Comparison of ENCODE assay signal across 1 cellular context in the genomic region with DNA sequence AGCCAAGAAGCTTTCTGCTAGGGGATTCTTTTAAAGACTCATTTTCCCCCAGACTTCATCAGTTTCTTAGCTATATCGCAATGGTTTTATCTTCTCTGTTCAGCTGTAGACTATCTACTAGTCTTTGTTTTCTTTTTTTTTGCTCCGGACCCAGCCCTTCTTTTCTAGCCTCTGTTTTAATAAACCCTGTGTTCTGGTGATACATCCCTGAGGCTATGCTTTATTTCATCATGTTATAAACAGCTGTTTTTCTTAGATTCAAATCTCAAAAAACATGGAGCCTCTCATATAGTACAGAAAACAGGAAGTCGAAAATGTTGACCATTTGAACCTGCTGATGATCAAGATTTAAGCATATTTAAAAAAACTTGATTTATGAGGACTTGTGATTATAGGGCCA.
TF ChIP-seq lines count a peak whose summit lies in the region.

No MANE protein-coding gene starts in this region.

TF ChIP-seq in K562, 482 proteins besides CTCF, POLR2A, EP300 and RAD21 (continued from another document and continues in another):
- TF ChIP-seq, protein P1, sequence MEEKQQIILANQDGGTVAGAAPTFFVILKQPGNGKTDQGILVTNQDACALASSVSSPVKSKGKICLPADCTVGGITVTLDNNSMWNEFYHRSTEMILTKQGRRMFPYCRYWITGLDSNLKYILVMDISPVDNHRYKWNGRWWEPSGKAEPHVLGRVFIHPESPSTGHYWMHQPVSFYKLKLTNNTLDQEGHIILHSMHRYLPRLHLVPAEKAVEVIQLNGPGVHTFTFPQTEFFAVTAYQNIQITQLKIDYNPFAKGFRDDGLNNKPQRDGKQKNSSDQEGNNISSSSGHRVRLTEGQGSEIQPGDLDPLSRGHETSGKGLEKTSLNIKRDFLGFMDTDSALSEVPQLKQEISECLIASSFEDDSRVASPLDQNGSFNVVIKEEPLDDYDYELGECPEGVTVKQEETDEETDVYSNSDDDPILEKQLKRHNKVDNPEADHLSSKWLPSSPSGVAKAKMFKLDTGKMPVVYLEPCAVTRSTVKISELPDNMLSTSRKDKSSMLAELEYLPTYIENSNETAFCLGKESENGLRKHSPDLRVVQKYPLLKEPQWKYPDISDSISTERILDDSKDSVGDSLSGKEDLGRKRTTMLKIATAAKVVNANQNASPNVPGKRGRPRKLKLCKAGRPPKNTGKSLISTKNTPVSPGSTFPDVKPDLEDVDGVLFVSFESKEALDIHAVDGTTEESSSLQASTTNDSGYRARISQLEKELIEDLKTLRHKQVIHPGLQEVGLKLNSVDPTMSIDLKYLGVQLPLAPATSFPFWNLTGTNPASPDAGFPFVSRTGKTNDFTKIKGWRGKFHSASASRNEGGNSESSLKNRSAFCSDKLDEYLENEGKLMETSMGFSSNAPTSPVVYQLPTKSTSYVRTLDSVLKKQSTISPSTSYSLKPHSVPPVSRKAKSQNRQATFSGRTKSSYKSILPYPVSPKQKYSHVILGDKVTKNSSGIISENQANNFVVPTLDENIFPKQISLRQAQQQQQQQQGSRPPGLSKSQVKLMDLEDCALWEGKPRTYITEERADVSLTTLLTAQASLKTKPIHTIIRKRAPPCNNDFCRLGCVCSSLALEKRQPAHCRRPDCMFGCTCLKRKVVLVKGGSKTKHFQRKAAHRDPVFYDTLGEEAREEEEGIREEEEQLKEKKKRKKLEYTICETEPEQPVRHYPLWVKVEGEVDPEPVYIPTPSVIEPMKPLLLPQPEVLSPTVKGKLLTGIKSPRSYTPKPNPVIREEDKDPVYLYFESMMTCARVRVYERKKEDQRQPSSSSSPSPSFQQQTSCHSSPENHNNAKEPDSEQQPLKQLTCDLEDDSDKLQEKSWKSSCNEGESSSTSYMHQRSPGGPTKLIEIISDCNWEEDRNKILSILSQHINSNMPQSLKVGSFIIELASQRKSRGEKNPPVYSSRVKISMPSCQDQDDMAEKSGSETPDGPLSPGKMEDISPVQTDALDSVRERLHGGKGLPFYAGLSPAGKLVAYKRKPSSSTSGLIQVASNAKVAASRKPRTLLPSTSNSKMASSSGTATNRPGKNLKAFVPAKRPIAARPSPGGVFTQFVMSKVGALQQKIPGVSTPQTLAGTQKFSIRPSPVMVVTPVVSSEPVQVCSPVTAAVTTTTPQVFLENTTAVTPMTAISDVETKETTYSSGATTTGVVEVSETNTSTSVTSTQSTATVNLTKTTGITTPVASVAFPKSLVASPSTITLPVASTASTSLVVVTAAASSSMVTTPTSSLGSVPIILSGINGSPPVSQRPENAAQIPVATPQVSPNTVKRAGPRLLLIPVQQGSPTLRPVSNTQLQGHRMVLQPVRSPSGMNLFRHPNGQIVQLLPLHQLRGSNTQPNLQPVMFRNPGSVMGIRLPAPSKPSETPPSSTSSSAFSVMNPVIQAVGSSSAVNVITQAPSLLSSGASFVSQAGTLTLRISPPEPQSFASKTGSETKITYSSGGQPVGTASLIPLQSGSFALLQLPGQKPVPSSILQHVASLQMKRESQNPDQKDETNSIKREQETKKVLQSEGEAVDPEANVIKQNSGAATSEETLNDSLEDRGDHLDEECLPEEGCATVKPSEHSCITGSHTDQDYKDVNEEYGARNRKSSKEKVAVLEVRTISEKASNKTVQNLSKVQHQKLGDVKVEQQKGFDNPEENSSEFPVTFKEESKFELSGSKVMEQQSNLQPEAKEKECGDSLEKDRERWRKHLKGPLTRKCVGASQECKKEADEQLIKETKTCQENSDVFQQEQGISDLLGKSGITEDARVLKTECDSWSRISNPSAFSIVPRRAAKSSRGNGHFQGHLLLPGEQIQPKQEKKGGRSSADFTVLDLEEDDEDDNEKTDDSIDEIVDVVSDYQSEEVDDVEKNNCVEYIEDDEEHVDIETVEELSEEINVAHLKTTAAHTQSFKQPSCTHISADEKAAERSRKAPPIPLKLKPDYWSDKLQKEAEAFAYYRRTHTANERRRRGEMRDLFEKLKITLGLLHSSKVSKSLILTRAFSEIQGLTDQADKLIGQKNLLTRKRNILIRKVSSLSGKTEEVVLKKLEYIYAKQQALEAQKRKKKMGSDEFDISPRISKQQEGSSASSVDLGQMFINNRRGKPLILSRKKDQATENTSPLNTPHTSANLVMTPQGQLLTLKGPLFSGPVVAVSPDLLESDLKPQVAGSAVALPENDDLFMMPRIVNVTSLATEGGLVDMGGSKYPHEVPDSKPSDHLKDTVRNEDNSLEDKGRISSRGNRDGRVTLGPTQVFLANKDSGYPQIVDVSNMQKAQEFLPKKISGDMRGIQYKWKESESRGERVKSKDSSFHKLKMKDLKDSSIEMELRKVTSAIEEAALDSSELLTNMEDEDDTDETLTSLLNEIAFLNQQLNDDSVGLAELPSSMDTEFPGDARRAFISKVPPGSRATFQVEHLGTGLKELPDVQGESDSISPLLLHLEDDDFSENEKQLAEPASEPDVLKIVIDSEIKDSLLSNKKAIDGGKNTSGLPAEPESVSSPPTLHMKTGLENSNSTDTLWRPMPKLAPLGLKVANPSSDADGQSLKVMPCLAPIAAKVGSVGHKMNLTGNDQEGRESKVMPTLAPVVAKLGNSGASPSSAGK (IDR thresholded peaks at IDR 0.05), result no peak
- TF ChIP-seq MXI1 (IDR thresholded peaks at IDR 0.05; ENCODE audit: low read depth, low read length), result no peak
- TF ChIP-seq, protein P2, sequence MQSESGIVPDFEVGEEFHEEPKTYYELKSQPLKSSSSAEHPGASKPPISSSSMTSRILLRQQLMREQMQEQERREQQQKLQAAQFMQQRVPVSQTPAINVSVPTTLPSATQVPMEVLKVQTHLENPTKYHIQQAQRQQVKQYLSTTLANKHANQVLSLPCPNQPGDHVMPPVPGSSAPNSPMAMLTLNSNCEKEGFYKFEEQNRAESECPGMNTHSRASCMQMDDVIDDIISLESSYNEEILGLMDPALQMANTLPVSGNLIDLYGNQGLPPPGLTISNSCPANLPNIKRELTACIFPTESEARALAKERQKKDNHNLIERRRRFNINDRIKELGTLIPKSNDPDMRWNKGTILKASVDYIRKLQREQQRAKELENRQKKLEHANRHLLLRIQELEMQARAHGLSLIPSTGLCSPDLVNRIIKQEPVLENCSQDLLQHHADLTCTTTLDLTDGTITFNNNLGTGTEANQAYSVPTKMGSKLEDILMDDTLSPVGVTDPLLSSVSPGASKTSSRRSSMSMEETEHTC (IDR thresholded peaks at IDR 0.05), result no peak
- TF ChIP-seq PTBP1 (IDR thresholded peaks at IDR 0.05; ENCODE audit: low read depth, low read length), result no peak
- TF ChIP-seq, protein P3, sequence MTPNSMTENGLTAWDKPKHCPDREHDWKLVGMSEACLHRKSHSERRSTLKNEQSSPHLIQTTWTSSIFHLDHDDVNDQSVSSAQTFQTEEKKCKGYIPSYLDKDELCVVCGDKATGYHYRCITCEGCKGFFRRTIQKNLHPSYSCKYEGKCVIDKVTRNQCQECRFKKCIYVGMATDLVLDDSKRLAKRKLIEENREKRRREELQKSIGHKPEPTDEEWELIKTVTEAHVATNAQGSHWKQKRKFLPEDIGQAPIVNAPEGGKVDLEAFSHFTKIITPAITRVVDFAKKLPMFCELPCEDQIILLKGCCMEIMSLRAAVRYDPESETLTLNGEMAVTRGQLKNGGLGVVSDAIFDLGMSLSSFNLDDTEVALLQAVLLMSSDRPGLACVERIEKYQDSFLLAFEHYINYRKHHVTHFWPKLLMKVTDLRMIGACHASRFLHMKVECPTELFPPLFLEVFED (CRISPR knock-in tag; conservative IDR thresholded peaks at IDR 0.05), result no peak
- no peak for TF ChIP-seq PTRF (tag; IDR thresholded peaks at IDR 0.05)
- TF ChIP-seq, protein P4, sequence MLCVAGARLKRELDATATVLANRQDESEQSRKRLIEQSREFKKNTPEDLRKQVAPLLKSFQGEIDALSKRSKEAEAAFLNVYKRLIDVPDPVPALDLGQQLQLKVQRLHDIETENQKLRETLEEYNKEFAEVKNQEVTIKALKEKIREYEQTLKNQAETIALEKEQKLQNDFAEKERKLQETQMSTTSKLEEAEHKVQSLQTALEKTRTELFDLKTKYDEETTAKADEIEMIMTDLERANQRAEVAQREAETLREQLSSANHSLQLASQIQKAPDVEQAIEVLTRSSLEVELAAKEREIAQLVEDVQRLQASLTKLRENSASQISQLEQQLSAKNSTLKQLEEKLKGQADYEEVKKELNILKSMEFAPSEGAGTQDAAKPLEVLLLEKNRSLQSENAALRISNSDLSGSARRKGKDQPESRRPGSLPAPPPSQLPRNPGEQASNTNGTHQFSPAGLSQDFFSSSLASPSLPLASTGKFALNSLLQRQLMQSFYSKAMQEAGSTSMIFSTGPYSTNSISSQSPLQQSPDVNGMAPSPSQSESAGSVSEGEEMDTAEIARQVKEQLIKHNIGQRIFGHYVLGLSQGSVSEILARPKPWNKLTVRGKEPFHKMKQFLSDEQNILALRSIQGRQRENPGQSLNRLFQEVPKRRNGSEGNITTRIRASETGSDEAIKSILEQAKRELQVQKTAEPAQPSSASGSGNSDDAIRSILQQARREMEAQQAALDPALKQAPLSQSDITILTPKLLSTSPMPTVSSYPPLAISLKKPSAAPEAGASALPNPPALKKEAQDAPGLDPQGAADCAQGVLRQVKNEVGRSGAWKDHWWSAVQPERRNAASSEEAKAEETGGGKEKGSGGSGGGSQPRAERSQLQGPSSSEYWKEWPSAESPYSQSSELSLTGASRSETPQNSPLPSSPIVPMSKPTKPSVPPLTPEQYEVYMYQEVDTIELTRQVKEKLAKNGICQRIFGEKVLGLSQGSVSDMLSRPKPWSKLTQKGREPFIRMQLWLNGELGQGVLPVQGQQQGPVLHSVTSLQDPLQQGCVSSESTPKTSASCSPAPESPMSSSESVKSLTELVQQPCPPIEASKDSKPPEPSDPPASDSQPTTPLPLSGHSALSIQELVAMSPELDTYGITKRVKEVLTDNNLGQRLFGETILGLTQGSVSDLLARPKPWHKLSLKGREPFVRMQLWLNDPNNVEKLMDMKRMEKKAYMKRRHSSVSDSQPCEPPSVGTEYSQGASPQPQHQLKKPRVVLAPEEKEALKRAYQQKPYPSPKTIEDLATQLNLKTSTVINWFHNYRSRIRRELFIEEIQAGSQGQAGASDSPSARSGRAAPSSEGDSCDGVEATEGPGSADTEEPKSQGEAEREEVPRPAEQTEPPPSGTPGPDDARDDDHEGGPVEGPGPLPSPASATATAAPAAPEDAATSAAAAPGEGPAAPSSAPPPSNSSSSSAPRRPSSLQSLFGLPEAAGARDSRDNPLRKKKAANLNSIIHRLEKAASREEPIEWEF (CRISPR knock-in tag; IDR thresholded peaks at IDR 0.05), result no peak
- no peak for TF ChIP-seq SIN3A (IDR thresholded peaks at IDR 0.05; ENCODE audit: borderline replicate concordance in 2 of 2, control insufficient read depth in 1 of 2, low read depth in 2 of 2, low read length in 2 of 2)
- TF ChIP-seq ZNF140 (CRISPR knock-in tag; IDR thresholded peaks at IDR 0.05), result no peak
- no peak for TF ChIP-seq MEF2D (tag; conservative IDR thresholded peaks at IDR 0.05; ENCODE audit: low read depth)
- TF ChIP-seq SMARCE1 (IDR thresholded peaks at IDR 0.05), result peak; percentile 86
- 0 out of 2 replicates have a peak, but pooled peaks have one; percentile 56 for TF ChIP-seq TARDBP (IDR thresholded peaks at IDR 0.05)
- TF ChIP-seq BCOR (IDR thresholded peaks at IDR 0.05), result no peak
- TF ChIP-seq KDM4B (IDR thresholded peaks at IDR 0.05; ENCODE audit: borderline replicate concordance in 2 of 2, low read depth in 1 of 2), result no peak
- TF ChIP-seq HDAC1 (IDR thresholded peaks at IDR 0.05), result 0 out of 4 replicates have a peak, but pooled peaks of 1 of the 2 experiments have one; percentile 59
- TF ChIP-seq, protein P5, sequence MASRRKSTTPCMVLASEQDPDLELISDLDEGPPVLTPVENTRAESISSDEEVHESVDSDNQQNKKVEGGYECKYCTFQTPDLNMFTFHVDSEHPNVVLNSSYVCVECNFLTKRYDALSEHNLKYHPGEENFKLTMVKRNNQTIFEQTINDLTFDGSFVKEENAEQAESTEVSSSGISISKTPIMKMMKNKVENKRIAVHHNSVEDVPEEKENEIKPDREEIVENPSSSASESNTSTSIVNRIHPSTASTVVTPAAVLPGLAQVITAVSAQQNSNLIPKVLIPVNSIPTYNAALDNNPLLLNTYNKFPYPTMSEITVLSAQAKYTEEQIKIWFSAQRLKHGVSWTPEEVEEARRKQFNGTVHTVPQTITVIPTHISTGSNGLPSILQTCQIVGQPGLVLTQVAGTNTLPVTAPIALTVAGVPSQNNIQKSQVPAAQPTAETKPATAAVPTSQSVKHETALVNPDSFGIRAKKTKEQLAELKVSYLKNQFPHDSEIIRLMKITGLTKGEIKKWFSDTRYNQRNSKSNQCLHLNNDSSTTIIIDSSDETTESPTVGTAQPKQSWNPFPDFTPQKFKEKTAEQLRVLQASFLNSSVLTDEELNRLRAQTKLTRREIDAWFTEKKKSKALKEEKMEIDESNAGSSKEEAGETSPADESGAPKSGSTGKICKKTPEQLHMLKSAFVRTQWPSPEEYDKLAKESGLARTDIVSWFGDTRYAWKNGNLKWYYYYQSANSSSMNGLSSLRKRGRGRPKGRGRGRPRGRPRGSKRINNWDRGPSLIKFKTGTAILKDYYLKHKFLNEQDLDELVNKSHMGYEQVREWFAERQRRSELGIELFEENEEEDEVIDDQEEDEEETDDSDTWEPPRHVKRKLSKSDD (conservative IDR thresholded peaks at IDR 0.05; ENCODE audit: low read length), result no peak
- TF ChIP-seq TFAM (CRISPR knock-in tag; conservative IDR thresholded peaks at IDR 0.05), result no peak
- no peak for TF ChIP-seq ZNF551 (CRISPR knock-in tag; IDR thresholded peaks at IDR 0.05)
- no peak for TF ChIP-seq GTF2F1 (IDR thresholded peaks at IDR 0.05; ENCODE audit: low read depth, low read length)
- TF ChIP-seq ZBED1 (IDR thresholded peaks at IDR 0.05), result no peak
- TF ChIP-seq, protein P6, sequence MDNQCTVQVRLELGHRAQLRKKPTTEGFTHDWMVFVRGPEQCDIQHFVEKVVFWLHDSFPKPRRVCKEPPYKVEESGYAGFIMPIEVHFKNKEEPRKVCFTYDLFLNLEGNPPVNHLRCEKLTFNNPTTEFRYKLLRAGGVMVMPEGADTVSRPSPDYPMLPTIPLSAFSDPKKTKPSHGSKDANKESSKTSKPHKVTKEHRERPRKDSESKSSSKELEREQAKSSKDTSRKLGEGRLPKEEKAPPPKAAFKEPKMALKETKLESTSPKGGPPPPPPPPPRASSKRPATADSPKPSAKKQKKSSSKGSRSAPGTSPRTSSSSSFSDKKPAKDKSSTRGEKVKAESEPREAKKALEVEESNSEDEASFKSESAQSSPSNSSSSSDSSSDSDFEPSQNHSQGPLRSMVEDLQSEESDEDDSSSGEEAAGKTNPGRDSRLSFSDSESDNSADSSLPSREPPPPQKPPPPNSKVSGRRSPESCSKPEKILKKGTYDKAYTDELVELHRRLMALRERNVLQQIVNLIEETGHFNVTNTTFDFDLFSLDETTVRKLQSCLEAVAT (IDR thresholded peaks at IDR 0.05), result 0 out of 4 replicates have a peak, but pooled peaks have one; percentile 20 to 31
- TF ChIP-seq, protein P7, sequence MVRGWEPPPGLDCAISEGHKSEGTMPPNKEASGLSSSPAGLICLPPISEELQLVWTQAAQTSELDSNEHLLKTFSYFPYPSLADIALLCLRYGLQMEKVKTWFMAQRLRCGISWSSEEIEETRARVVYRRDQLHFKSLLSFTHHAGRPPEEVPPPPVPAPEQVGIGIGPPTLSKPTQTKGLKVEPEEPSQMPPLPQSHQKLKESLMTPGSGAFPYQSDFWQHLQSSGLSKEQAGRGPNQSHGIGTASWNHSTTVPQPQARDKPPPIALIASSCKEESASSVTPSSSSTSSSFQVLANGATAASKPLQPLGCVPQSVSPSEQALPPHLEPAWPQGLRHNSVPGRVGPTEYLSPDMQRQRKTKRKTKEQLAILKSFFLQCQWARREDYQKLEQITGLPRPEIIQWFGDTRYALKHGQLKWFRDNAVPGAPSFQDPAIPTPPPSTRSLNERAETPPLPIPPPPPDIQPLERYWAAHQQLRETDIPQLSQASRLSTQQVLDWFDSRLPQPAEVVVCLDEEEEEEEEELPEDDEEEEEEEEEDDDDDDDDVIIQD (CRISPR knock-in tag; IDR thresholded peaks at IDR 0.05), result no peak
